16 cellular contexts compared by ENCODE assay signal in the genomic region with DNA sequence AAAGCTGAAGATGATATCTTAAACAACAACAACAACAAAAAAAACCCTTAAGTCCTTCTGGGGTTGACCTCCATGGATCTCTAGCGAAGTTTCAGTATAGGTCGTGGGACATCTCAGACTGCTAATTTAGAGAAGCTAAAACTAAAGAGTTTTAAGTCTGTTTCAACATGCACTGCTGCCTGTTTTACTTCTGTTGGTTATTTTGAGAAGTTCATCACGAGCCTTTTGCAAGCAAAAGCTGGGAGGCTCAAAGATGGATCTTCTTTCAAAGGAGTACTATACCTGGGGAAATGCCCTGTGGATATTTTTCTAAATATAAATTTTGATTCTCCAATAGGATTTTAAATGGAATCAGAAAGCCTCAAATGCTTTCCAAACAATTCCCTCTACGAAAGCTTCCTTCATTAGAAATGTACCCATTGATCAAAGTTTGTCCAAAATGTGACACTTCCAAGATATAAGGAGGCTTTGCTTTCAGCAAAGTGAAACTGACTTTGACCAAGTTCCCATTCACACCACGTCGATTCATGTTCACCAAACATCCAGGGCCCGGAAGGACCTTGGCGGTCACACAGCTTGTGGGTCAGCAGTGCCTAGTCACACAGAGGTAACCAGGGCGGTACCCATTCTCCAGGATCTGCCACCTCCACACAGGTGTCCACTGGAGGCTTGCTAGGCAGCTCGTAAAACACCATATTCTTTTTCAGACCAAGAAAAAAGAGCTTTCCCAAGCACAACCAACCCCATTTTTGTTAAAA.
"Had no signal": no experiment of that assay in that cellular context is flagged by ENCODE, and none has a peak within 500 bp of the region (broad histone marks: within the 10 kb centered on the region; RNA-seq: fewer than 3 reads in every experiment).

No MANE protein-coding gene starts in this region.

- H3K36me3 ChIP-seq: adrenal gland, esophagus muscularis mucosa, tibial artery, vagina had no signal

- H3K9me3 ChIP-seq: adrenal gland, esophagus muscularis mucosa, psoas muscle, tibial artery, vagina had no signal

- H3K4me3 ChIP-seq: adrenal gland, esophagus muscularis mucosa, psoas muscle, tibial artery, vagina had no signal

- ATAC-seq: stimulated activated naive CD8-positive, alpha-beta T cell treated with anti-CD3 and anti-CD28 coated beads, Interleukin-15, amount 100 ng/mL, for 72 hours had no signal

- DNase-seq: activated CD4-positive, alpha-beta T cell treated with anti-CD3 and anti-CD28 coated beads, Interleukin-2, amount 50 U/mL, for 4 hours; activated CD4-positive, CD25-positive, alpha-beta regulatory T cell treated with anti-CD3 and anti-CD28 coated beads, Interleukin-2, amount 50 U/mL, for 72 hours; activated naive CD4-positive, alpha-beta T cell treated with anti-CD3 and anti-CD28 coated beads, Interleukin-2, amount 50 U/mL, for 16 hours; activated T-cell treated with anti-CD3 and anti-CD28 coated beads, Interleukin-2, amount 50 U/mL, for 1 hour; cerebellar nuclear complex; glutamatergic neuron; mesenchymal stem cell; occipital lobe; psoas muscle; stimulated activated CD4-positive, alpha-beta T cell treated with anti-CD3 and anti-CD28 coated beads, Interleukin-15, amount 100 ng/mL, for 24 hours; stimulated activated CD4-positive, alpha-beta T cell treated with anti-CD3 and anti-CD28 coated beads, Interleukin-4, amount 100 ng/mL, for 24 hours; stimulated activated naive CD8-positive, alpha-beta T cell treated with anti-CD3 and anti-CD28 coated beads, Interleukin-15, amount 100 ng/mL, for 72 hours; tibial artery had no signal

- H3K27me3 ChIP-seq: adrenal gland, esophagus muscularis mucosa, tibial artery, vagina had no signal

- H3K27ac ChIP-seq: esophagus muscularis mucosa, psoas muscle, tibial artery, vagina had no signal
